In genomic region chr20:62302341-62303048, GRCh38 we compare ENCODE assay signal across 8 cellular contexts. TPM values are rescaled to one million over a fixed set of nuclear protein-coding genes. Genes with fewer than 3 reads are reported as not detected.
DNase-seq lines count a peak whose midpoint lies in the region; ATAC-seq lines count a peak whose summit lies in the region.

Gene ADRM1, plus strand, starts transcription at chr20:62302997. Its CDS starts 572 bp downstream, at chr20:62303569.

- H3K9ac ChIP-seq in endocrine pancreas (ENCODE audit: control insufficient read depth, insufficient read depth, low read length) = peak within 1 kb of the TSS; percentile 66

- peaks cover 28% of the 10 kb centered on the region for H3K4me1 Mint-ChIP-seq in activated CD8-positive, alpha-beta memory T cell treated with anti-CD3 and anti-CD28 coated beads, Interleukin-2, amount 10 ng/mL, durations not matched to agents 7 days and 5 days

- H3K4me1 ChIP-seq in endocrine pancreas (ENCODE audit: control insufficient read depth, insufficient read depth, low read length) = no peaks in the 10 kb centered on the region

- no peaks in the 10 kb centered on the region for H3K9me3 Mint-ChIP-seq in activated CD8-positive, alpha-beta memory T cell treated with anti-CD3 and anti-CD28 coated beads, Interleukin-2, amount 10 ng/mL, durations not matched to agents 7 days and 5 days (ENCODE audit: low read depth)

- H3K36me3 ChIP-seq in endocrine pancreas (ENCODE audit: control insufficient read depth, insufficient read depth, low read length) = peaks cover 2% of the 10 kb centered on the region

- H3K27ac Mint-ChIP-seq in activated CD8-positive, alpha-beta memory T cell treated with anti-CD3 and anti-CD28 coated beads, Interleukin-2, amount 10 ng/mL, durations not matched to agents 7 days and 5 days = peak within 1 kb of the TSS; percentile 98

- H3K27me3 Mint-ChIP-seq in activated CD8-positive, alpha-beta memory T cell treated with anti-CD3 and anti-CD28 coated beads, Interleukin-2, amount 10 ng/mL, durations not matched to agents 7 days and 5 days = no peaks in the 10 kb centered on the region

- H3K4me3 Mint-ChIP-seq in activated CD8-positive, alpha-beta memory T cell treated with anti-CD3 and anti-CD28 coated beads, Interleukin-2, amount 10 ng/mL, durations not matched to agents 7 days and 5 days = peak within 1 kb of the TSS; percentile 89

- in situ Hi-C loops in Caki2 (cut with HindIII; ENCODE audit: low pct_unique_long_range_greater_than_20kb, low sequenced_read_pairs) = no loop called here

- H3K27me3 ChIP-seq in endocrine pancreas (ENCODE audit: control insufficient read depth, insufficient read depth, low read length) = no peaks in the 10 kb centered on the region

- H3K36me3 Mint-ChIP-seq in activated CD8-positive, alpha-beta memory T cell treated with anti-CD3 and anti-CD28 coated beads, Interleukin-2, amount 10 ng/mL, durations not matched to agents 7 days and 5 days = peaks cover 20% of the 10 kb centered on the region

- peak within 1 kb of the TSS; percentile 14 for H3K4me3 ChIP-seq in endocrine pancreas (ENCODE audit: control insufficient read depth, insufficient read depth, low read length)

- no peaks in the 10 kb centered on the region for H3K9me3 ChIP-seq in endocrine pancreas (ENCODE audit: control insufficient read depth, low read length)

- CTCF ChIA-PET in activated CD8-positive, alpha-beta memory T cell treated with anti-CD3 and anti-CD28 coated beads, Interleukin-2, amount 10 ng/mL, durations not matched to agents 7 days and 5 days (lab: Charles Lee) = interaction anchor here (0.6 to 2.0 kb wide), 10 partner anchors 11 to 340 kb away, joined by 3 to 11 read pairs (median 3); partner anchors contain the start of gene RPS21

- peak; percentile 99 for DNase-seq in Caki2 (ENCODE audit: low read depth)
- DNase-seq in HUDEP-2 (lab: John Stamatoyannopoulos, UW; ENCODE audit: unreplicated experiment in 76 of 76) = peak in 74 of 76 experiments; percentile 58 to 97 (median 92)
- peak; percentile 96 for DNase-seq in NOMO-1 treated with dmso at 0.1 percent for 144 hours (lab: John Stamatoyannopoulos, UW; ENCODE audit: unreplicated experiment)
- peak; percentile 97 for DNase-seq in activated CD8-positive, alpha-beta memory T cell treated with anti-CD3 and anti-CD28 coated beads, Interleukin-2, amount 10 ng/mL, durations not matched to agents 7 days and 5 days
- DNase-seq in mesenteric fat pad (ENCODE audit: low spot score) = peak; percentile 99
- DNase-seq in stimulated activated CD8-positive, alpha-beta memory T cell treated with anti-CD3 and anti-CD28 coated beads, Interleukin-15, amount 100 ng/mL, for 24 hours (ENCODE audit: low read depth) = peak; percentile 95

- peak; percentile 75 for ATAC-seq in GM21367 (IDR thresholded peaks at IDR 0.05; ENCODE audit: unreplicated experiment)
- peak; percentile 88 for ATAC-seq in activated CD8-positive, alpha-beta memory T cell treated with anti-CD3 and anti-CD28 coated beads, Interleukin-2, amount 10 ng/mL, durations not matched to agents 7 days and 5 days

RNA-seq across cellular contexts. Expression of gene ADRM1, which starts in this region (rescaled TPM):
- total RNA-seq in Caki2 (2014; rRNA removed; shearing (Covaris generic); ENCODE audit: low replicate concordance) = 213 and 243 TPM in 2 replicates
- total RNA-seq in activated CD8-positive, alpha-beta memory T cell treated with anti-CD3 and anti-CD28 coated beads, Interleukin-2, amount 10 ng/mL, durations not matched to agents 7 days and 5 days = 100 to 1,000 TPM; 105 to 133 TPM
- total RNA-seq in mesenteric fat pad = 87.1 TPM

Comparison
In these comparisons a context has a peak if more than half of its experiments do, and no peak if none do; other contexts are left out.
1. Peak in every context shown above with its lines: DNase-seq, ATAC-seq and H3K4me3 ChIP-seq.